15 cellular contexts compared by ENCODE assay signal in the genomic region with DNA sequence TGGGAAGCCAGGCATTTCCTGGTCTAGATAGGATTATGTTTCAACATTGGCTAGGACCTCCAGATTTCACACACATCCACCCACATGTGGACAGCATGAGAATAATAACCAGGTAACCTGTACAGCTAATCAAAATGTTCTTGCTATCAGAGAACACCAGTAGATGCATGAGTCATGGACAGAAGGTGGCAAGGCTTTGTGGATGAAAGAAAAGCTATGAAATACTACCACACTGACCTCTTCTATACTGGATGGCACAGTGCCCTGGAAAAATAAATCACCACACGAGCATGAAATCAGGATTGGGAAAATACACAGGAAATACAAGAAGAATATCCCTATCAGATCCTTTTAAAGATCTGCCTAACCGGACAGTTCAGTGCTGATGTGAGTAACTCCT.
DNase-seq lines count a peak whose midpoint lies in the region; ATAC-seq and TF ChIP-seq lines count a peak whose summit lies in the region.
"Had no signal": no experiment of that assay in that cellular context is flagged by ENCODE, and none has a peak within 500 bp of the region (broad histone marks: within the 10 kb centered on the region; RNA-seq: fewer than 3 reads in every experiment).

No MANE protein-coding gene starts in this region.

- 8 to 23% methylated on average over 2 of the region's 2 CpGs for WGBS in body of pancreas, 2 donors

- TF ChIP-seq CTCF in body of pancreas (IDR thresholded peaks at IDR 0.05) (no peak), tibial artery (IDR thresholded peaks at IDR 0.05) (no peak)

- no peaks in the 10 kb centered on the region for H3K27me3 ChIP-seq in body of pancreas
- H3K27me3 ChIP-seq in tibial artery: no peaks in the 10 kb centered on the region

- H3K27ac ChIP-seq in body of pancreas (peak overlapping the region; percentile 31 to 55 (median 44)), tibial artery (no peak overlapping the region)

- H3K36me3 ChIP-seq in body of pancreas (replicated peaks in 1 of 2; ENCODE audit: insufficient read depth in 1 of 2, low read depth in 2 of 2) (no peaks in the 10 kb centered on the region), tibial artery (no peaks in the 10 kb centered on the region)

- no peak for TF ChIP-seq POLR2A in body of pancreas (IDR thresholded peaks at IDR 0.05)

- H3K9me3 ChIP-seq in body of pancreas: no peaks in the 10 kb centered on the region
- H3K9me3 ChIP-seq in tibial artery: no peaks in the 10 kb centered on the region

- intact Hi-C loops in body of pancreas (cut with DNase I) (no loop called here), tibial artery (cut with DNase I; ENCODE audit: low total_unique reads) (no loop called here)

- ATAC-seq in body of pancreas (peak; percentile 88), GM18502 (IDR thresholded peaks at IDR 0.05; ENCODE audit: poor library complexity, unreplicated experiment) (no peak), GM18517 (IDR thresholded peaks at IDR 0.05; ENCODE audit: unreplicated experiment) (no peak)

- DNase-seq in A172 (ENCODE audit: low spot score): peak; percentile 46
- peak; percentile 59 for DNase-seq in NCI-H2029 (lab: John Stamatoyannopoulos, UW)
- DNase-seq in body of pancreas: peak in 3 of 4 donors; percentile 23 to 71 (median 63)
- peak; percentile 10 for DNase-seq in iris pigment epithelial cell (ENCODE audit: low read depth)
- no peak for DNase-seq in NCI-H82 (lab: John Stamatoyannopoulos, UW)
- DNase-seq in tibial artery: no peak
- DNase-seq: activated CD4-positive, alpha-beta T cell treated with anti-CD3 and anti-CD28 coated beads for 4 hours; activated naive CD4-positive, alpha-beta T cell treated with anti-CD3 and anti-CD28 coated beads, Interleukin-2, amount 50 U/mL, for 16 hours; effector memory CD4-positive, alpha-beta T cell; MM.1S; NCI-H1930; posterior cingulate gyrus; stimulated activated naive CD4-positive, alpha-beta T cell treated with Interleukin-2 at 50 U/mL for 16 hours had no signal

- H3K4me1 ChIP-seq in body of pancreas: peaks cover 26% of the 10 kb centered on the region
- H3K4me1 ChIP-seq in tibial artery: peaks cover 0 to 27% (median 0%) of the 10 kb centered on the region in 4 donors

- no peak overlapping the region for H3K4me3 ChIP-seq in body of pancreas
- H3K4me3 ChIP-seq in tibial artery: no peak overlapping the region

Comparison
In these comparisons a context has a peak if more than half of its experiments do, and no peak if none do; other contexts are left out.
1. DNase-seq: peak in A172 (single experiment), NCI-H2029 (single experiment), body of pancreas (3 of 4) and iris pigment epithelial cell (single experiment); none in NCI-H82 (single experiment) and tibial artery (0 of 2).
2. H3K27ac ChIP-seq: peak in body of pancreas (4 of 4); none in tibial artery (0 of 2).